14 cellular contexts compared by ENCODE assay signal in genomic region chr18:13370995-13371625, GRCh38.
"Had no signal": no experiment of that assay in that cellular context is flagged by ENCODE, and none has a peak within 500 bp of the region (broad histone marks: within the 10 kb centered on the region; RNA-seq: fewer than 3 reads in every experiment).

No MANE protein-coding gene starts in this region.

- H3K4me3 Mint-ChIP-seq: activated naive CD4-positive, alpha-beta T cell treated with anti-CD3 and anti-CD28 coated beads, Interleukin-2, amount 10 ng/mL, durations not matched to agents 7 days and 5 days; activated T-helper 1 cell treated with anti-CD3 and anti-CD28 coated beads, Interleukin-12 subunit alpha, Interleukin-12 subunit beta, Interleukin-2, Interleukin-4 antibody, amounts not matched to agents 30 ng/mL and 10 ng/mL and 1 ng/mL, durations not matched to agents 14 hours and 24 hours and 36 hours; neural progenitor cell had no signal

- H3K27ac Mint-ChIP-seq: activated naive CD4-positive, alpha-beta T cell treated with anti-CD3 and anti-CD28 coated beads, Interleukin-2, amount 10 ng/mL, durations not matched to agents 7 days and 5 days; neural progenitor cell had no signal

- DNase-seq: activated CD4-positive, alpha-beta T cell treated with anti-CD3 and anti-CD28 coated beads, Interleukin-2, amount 50 U/mL, for 48 hours; activated CD8-positive, alpha-beta memory T cell treated with anti-CD3 and anti-CD28 coated beads, Interleukin-2, amount 50 U/mL, for 4 hours; activated naive CD4-positive, alpha-beta T cell treated with anti-CD3 and anti-CD28 coated beads, Interleukin-2, amount 10 ng/mL, durations not matched to agents 7 days and 5 days; caudate nucleus; dermis blood vessel endothelial cell; hypothalamus; left colon; thyroid gland had no signal

- H3K27me3 Mint-ChIP-seq: activated naive CD4-positive, alpha-beta T cell treated with anti-CD3 and anti-CD28 coated beads, Interleukin-2, amount 10 ng/mL, durations not matched to agents 7 days and 5 days had no signal

- H3K9me3 ChIP-seq: thyroid gland, vagina had no signal

- H3K36me3 ChIP-seq: neural progenitor cell, thyroid gland, vagina had no signal

- ATAC-seq: activated CD4-positive, CD25-positive, alpha-beta regulatory T cell treated with anti-CD3 and anti-CD28 coated beads, Interleukin-2, amount 50 U/mL, for 24 hours had no signal

- H3K4me1 ChIP-seq: parathyroid adenoma had no signal

- H3K36me3 Mint-ChIP-seq: activated naive CD4-positive, alpha-beta T cell treated with anti-CD3 and anti-CD28 coated beads, Interleukin-2, amount 10 ng/mL, durations not matched to agents 7 days and 5 days; neural progenitor cell had no signal

- H3K27me3 ChIP-seq: thyroid gland, vagina had no signal

- H2AFZ ChIP-seq: neural progenitor cell, parathyroid adenoma had no signal

- H3K4me3 ChIP-seq: neural progenitor cell, skin epidermis, thyroid gland, vagina had no signal

- H3K9ac ChIP-seq: neural progenitor cell, parathyroid adenoma had no signal

- H3K4me2 ChIP-seq: neural progenitor cell had no signal

- H3K27ac ChIP-seq: neural progenitor cell, parathyroid adenoma, thyroid gland, vagina had no signal

- H3K9me3 Mint-ChIP-seq: activated naive CD4-positive, alpha-beta T cell treated with anti-CD3 and anti-CD28 coated beads, Interleukin-2, amount 10 ng/mL, durations not matched to agents 7 days and 5 days; activated T-helper 1 cell treated with anti-CD3 and anti-CD28 coated beads, Interleukin-12 subunit alpha, Interleukin-12 subunit beta, Interleukin-2, Interleukin-4 antibody, amounts not matched to agents 30 ng/mL and 10 ng/mL and 1 ng/mL, durations not matched to agents 14 hours and 24 hours and 36 hours; neural progenitor cell had no signal
